Comparison of ENCODE assay signal across 33 cellular contexts in genomic region chr6:34135541-34135940, GRCh38. TPM values are rescaled to one million over a fixed set of nuclear protein-coding genes. Genes with fewer than 3 reads are reported as not detected.
"Had no signal": no experiment of that assay in that cellular context is flagged by ENCODE, and none has a peak within 500 bp of the region (broad histone marks: within the 10 kb centered on the region; RNA-seq: fewer than 3 reads in every experiment).

No MANE protein-coding gene starts in this region.

- H3K9me3 ChIP-seq: neutrophil, ovary, psoas muscle, right lobe of liver, spleen, suprapubic skin, testis, tibial artery, transverse colon, upper lobe of right lung, uterus had no signal

- H3K27ac Mint-ChIP-seq: naive thymus-derived CD8-positive, alpha-beta T cell; natural killer cell treated with Interleukin-12 subunit alpha and Interleukin-12 subunit beta and Interleukin-15 and Interleukin-18, amount 100 ng/mL, for 72 hours; nephron progenitor cell; progenitor cell of endocrine pancreas; stimulated activated memory B cell treated with anti-CD40 and anti-IgM and Interleukin-4, amounts not matched to agents 10 μg/mL and 1 μg/mL and 100 μg/mL, for 72 hours; stimulated activated naive CD8-positive, alpha-beta T cell treated with anti-CD3 and anti-CD28 coated beads, Interleukin-15, amount 100 ng/mL, for 72 hours; type B pancreatic cell had no signal

- DNase-seq: naive thymus-derived CD8-positive, alpha-beta T cell; nephron progenitor cell; nucleus accumbens; ovary; posterior cingulate gyrus; psoas muscle; right cardiac atrium; right lobe of liver; spleen; stimulated activated CD4-positive, alpha-beta T cell treated with anti-CD3 and anti-CD28 coated beads, Interleukin-12 subunit alpha, Interleukin-12 subunit beta, amount 100 ng/mL, for 4 hours; stimulated activated CD4-positive, alpha-beta T cell treated with anti-CD3 and anti-CD28 coated beads, Interleukin-1b, Interleukin-23, amount 100 ng/mL, for 48 hours; stimulated activated CD4-positive, alpha-beta T cell treated with anti-CD3 and anti-CD28 coated beads, Interleukin-4, amount 100 ng/mL, for 1 hour; stimulated activated CD4-positive, alpha-beta T cell treated with anti-CD3 and anti-CD28 coated beads, Interleukin-4, amount 100 ng/mL, for 4 hours; stimulated activated CD8-positive, alpha-beta memory T cell treated with anti-CD3 and anti-CD28 coated beads, Interleukin-4, amount 100 ng/mL, for 48 hours; stimulated activated naive CD4-positive, alpha-beta T cell; stimulated activated naive CD8-positive, alpha-beta T cell treated with anti-CD3 and anti-CD28 coated beads, Interleukin-15, amount 100 ng/mL, for 72 hours; stimulated activated naive CD8-positive, alpha-beta T cell treated with anti-CD3 and anti-CD28 coated beads, Interleukin-15, Interleukin-2, amounts not matched to agents 100 U/mL and 50 U/mL, for 24 hours; substantia nigra; testis; tibial artery; transverse colon; upper lobe of right lung; uterus had no signal

- H3K36me3 Mint-ChIP-seq: natural killer cell treated with Interleukin-12 subunit alpha and Interleukin-12 subunit beta and Interleukin-15 and Interleukin-18, amount 100 ng/mL, for 72 hours; stimulated activated memory B cell treated with anti-CD40 and anti-IgM and Interleukin-4, amounts not matched to agents 10 μg/mL and 1 μg/mL and 100 μg/mL, for 72 hours; type B pancreatic cell had no signal

- H3K4me3 ChIP-seq: ovary, psoas muscle, right lobe of liver, skin epidermis, smooth muscle cell, spleen, suprapubic skin, testis, tibial artery, transverse colon, upper lobe of right lung, uterus had no signal

- H3K4me1 Mint-ChIP-seq: stimulated activated memory B cell treated with anti-CD40 and anti-IgM and Interleukin-4, amounts not matched to agents 10 μg/mL and 1 μg/mL and 100 μg/mL, for 72 hours had no signal

- H3K9ac ChIP-seq: parathyroid adenoma had no signal

- H3K4me2 ChIP-seq: smooth muscle cell had no signal

- H3K36me3 ChIP-seq: neutrophil, ovary, right lobe of liver, spleen, suprapubic skin, tibial artery, transverse colon, upper lobe of right lung, uterus had no signal

- H3K4me3 Mint-ChIP-seq: naive thymus-derived CD8-positive, alpha-beta T cell; natural killer cell treated with Interleukin-12 subunit alpha and Interleukin-12 subunit beta and Interleukin-15 and Interleukin-18, amount 100 ng/mL, for 72 hours; nephron progenitor cell; neural crest cell; stimulated activated memory B cell treated with anti-CD40 and anti-IgM and Interleukin-4, amounts not matched to agents 10 μg/mL and 1 μg/mL and 100 μg/mL, for 72 hours; stimulated activated naive CD8-positive, alpha-beta T cell treated with anti-CD3 and anti-CD28 coated beads, Interleukin-15, amount 100 ng/mL, for 72 hours; type B pancreatic cell had no signal

- H3K9me3 Mint-ChIP-seq: natural killer cell treated with Interleukin-12 subunit alpha and Interleukin-12 subunit beta and Interleukin-15 and Interleukin-18, amount 100 ng/mL, for 72 hours; nephron progenitor cell; neural crest cell; stimulated activated memory B cell treated with anti-CD40 and anti-IgM and Interleukin-4, amounts not matched to agents 10 μg/mL and 1 μg/mL and 100 μg/mL, for 72 hours; stimulated activated naive CD8-positive, alpha-beta T cell treated with anti-CD3 and anti-CD28 coated beads, Interleukin-15, amount 100 ng/mL, for 72 hours; type B pancreatic cell had no signal

- H3K79me2 ChIP-seq: parathyroid adenoma had no signal

- H3K27ac ChIP-seq: neutrophil, ovary, parathyroid adenoma, psoas muscle, right lobe of liver, skin epidermis, spleen, suprapubic skin, testis, tibial artery, transverse colon, upper lobe of right lung, uterus had no signal

- H3K27me3 ChIP-seq: ovary, right lobe of liver, testis had no signal

- H3K4me1 ChIP-seq: parathyroid adenoma, psoas muscle, right lobe of liver, spleen, suprapubic skin, testis, tibial artery, transverse colon, upper lobe of right lung, uterus had no signal

- ATAC-seq: naive thymus-derived CD8-positive, alpha-beta T cell; natural killer cell treated with Interleukin-12 subunit alpha and Interleukin-12 subunit beta and Interleukin-15 and Interleukin-18, amount 100 ng/mL, for 72 hours; psoas muscle; right cardiac atrium; right lobe of liver; stimulated activated memory B cell treated with anti-CD40 and anti-IgM and Interleukin-4, amounts not matched to agents 10 μg/mL and 1 μg/mL and 100 μg/mL, for 72 hours; stimulated activated naive CD8-positive, alpha-beta T cell treated with anti-CD3 and anti-CD28 coated beads, Interleukin-15, amount 100 ng/mL, for 72 hours; upper lobe of right lung had no signal

- H2AFZ ChIP-seq: parathyroid adenoma had no signal

RNA-seq across cellular contexts. Expression of gene GRM4, which starts 10.3 kb away (rescaled TPM):
- total RNA-seq: naive thymus-derived CD8-positive, alpha-beta T cell; natural killer cell treated with Interleukin-12 subunit alpha and Interleukin-12 subunit beta and Interleukin-15 and Interleukin-18, amount 100 ng/mL, for 72 hours; neural crest cell; right cardiac atrium; right lobe of liver; smooth muscle cell; suprapubic skin; transverse colon had no signal
- polyA plus RNA-seq: naive thymus-derived CD8-positive, alpha-beta T cell; right cardiac atrium had no signal
